In genomic region chr3:66998075-66998898, GRCh38 we compare ENCODE assay signal across 1 cellular context.
TF ChIP-seq lines count a peak whose summit lies in the region.

KBTBD8 (plus strand) TSS chr3:66998307; CDS start chr3:66998356, 49 bp downstream.

TF ChIP-seq in GM23338, 12 proteins besides CTCF, POLR2A, EP300 and RAD21 (continued from another document):
- no peak for TF ChIP-seq EZH2 (IDR thresholded peaks at IDR 0.05; ENCODE audit: low read depth, unreplicated experiment)
- TF ChIP-seq ZNF114 (CRISPR knock-in tag; IDR thresholded peaks at IDR 0.05) = no peak
TF ChIP-seq in GM23338: peak in this region for 3.
